10 cellular contexts compared by ENCODE assay signal in the genomic region with DNA sequence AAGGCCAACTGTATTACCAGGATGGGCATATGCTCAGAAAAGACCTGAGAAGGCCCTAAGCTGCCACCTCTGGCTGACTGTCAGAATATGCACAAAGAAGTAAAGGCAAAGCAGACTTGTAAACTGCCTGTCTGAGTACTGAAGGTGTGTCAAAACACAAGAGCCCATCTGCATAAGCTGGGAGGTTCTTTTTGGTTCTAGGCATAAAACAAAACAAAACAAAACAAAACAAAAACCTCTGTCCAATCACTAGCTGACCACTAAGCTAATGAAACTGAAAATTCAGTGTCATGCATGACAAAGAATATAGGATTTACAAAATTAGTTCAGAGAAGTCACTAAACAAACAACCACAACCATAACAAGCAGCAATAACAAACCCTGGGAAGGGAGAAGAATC. TPM values are rescaled to one million over a fixed set of nuclear protein-coding genes. Genes with fewer than 3 reads are reported as not detected.
A peak's percentile ranks its signal among the peaks of the same experiment; 100 is the strongest.
DNase-seq lines count a peak whose midpoint lies in the region; ATAC-seq lines count a peak whose summit lies in the region.
"Had no signal": no experiment of that assay in that cellular context is flagged by ENCODE, and none has a peak within 500 bp of the region (broad histone marks: within the 10 kb centered on the region; RNA-seq: fewer than 3 reads in every experiment).

No MANE protein-coding gene starts in this region.

- ATAC-seq in GM19438 (IDR thresholded peaks at IDR 0.05; ENCODE audit: low read depth, unreplicated experiment) = peak; percentile 82
- peak; percentile 70 for ATAC-seq in HG03103 (IDR thresholded peaks at IDR 0.05; ENCODE audit: low read depth, unreplicated experiment)
- no peak for ATAC-seq in GM18909 (IDR thresholded peaks at IDR 0.05; ENCODE audit: poor library complexity, unreplicated experiment)
- no peak for ATAC-seq in GM19328 (IDR thresholded peaks at IDR 0.05; ENCODE audit: unreplicated experiment)

- DNase-seq in DMS 273 (lab: John Stamatoyannopoulos, UW; ENCODE audit: unreplicated experiment) (peak; percentile 63), astrocyte of the hippocampus (ENCODE audit: low read depth, low spot score) (peak; percentile 21), HT-29 (ENCODE audit: low spot score) (no peak), NOMO-1 (lab: John Stamatoyannopoulos, UW; ENCODE audit: unreplicated experiment in 2 of 2) (no peak)

RNA-seq across cellular contexts. Expression of gene SH3D19, which starts 20.6 kb away (rescaled TPM):
- 21.5 and 41.2 TPM in 2 replicates for total RNA-seq in HT-29 (2014; rRNA removed; shearing (Covaris generic))
- total RNA-seq: mononuclear cell had no signal

RNA-seq across cellular contexts. Expression of gene PRSS48, which starts 27.8 kb away (rescaled TPM):
- not detected in 2 replicates for total RNA-seq in HT-29 (2014; rRNA removed; shearing (Covaris generic))
- total RNA-seq: mononuclear cell, vagina had no signal

Comparison
In these comparisons a context has a peak if more than half of its experiments do, and no peak if none do; other contexts are left out.
1. DNase-seq: peak in DMS 273 (single experiment) and astrocyte of the hippocampus (single experiment); none in HT-29 (single experiment) and NOMO-1 (0 of 2).
2. ATAC-seq: peak in GM19438 (single experiment) and HG03103 (single experiment); none in GM18909 (single experiment) and GM19328 (single experiment).